1 cellular context compared by ENCODE assay signal in genomic region chr9:136886610-136887597, GRCh38.
A peak's percentile ranks its signal among the peaks of the same experiment; 100 is the strongest.
TF ChIP-seq lines count a peak whose summit lies in the region.

No MANE protein-coding gene starts in this region.

TF ChIP-seq in HepG2, 621 proteins besides CTCF, POLR2A, EP300 and RAD21 (continued from another document and continues in another):
- TF ChIP-seq HNF4G (IDR thresholded peaks at IDR 0.05; ENCODE audit: borderline replicate concordance, low read depth, low read length), result no peak
- no peak for TF ChIP-seq HNF4G (CRISPR knock-in tag; IDR thresholded peaks at IDR 0.05; ENCODE audit: borderline replicate concordance, low read depth)
- no peak for TF ChIP-seq NPAS2 (CRISPR knock-in tag; IDR thresholded peaks at IDR 0.05; ENCODE audit: borderline replicate concordance)
- peak; percentile 92 for TF ChIP-seq ZBTB7A (CRISPR knock-in tag; IDR thresholded peaks at IDR 0.05)
- TF ChIP-seq ZFAT (CRISPR knock-in tag; conservative IDR thresholded peaks at IDR 0.05), result no peak
- 0 out of 2 replicates have a peak, but pooled peaks have one; percentile 67 for TF ChIP-seq ZNF224 (CRISPR knock-in tag; IDR thresholded peaks at IDR 0.05)
- no peak for TF ChIP-seq FOXJ3 (CRISPR knock-in tag; IDR thresholded peaks at IDR 0.05; ENCODE audit: borderline replicate concordance)
- TF ChIP-seq ZNF335 (CRISPR knock-in tag; IDR thresholded peaks at IDR 0.05), result no peak
- no peak for TF ChIP-seq CREB3 (CRISPR knock-in tag; IDR thresholded peaks at IDR 0.05)
- TF ChIP-seq PHF20 (CRISPR knock-in tag; IDR thresholded peaks at IDR 0.05), result peak; percentile 41; the same call in 1 of the 2 replicates
- TF ChIP-seq NR2C2 (CRISPR knock-in tag; IDR thresholded peaks at IDR 0.05; ENCODE audit: borderline replicate concordance), result no peak; the same call in 1 of the 2 replicates
- TF ChIP-seq GABPB1 (CRISPR knock-in tag; IDR thresholded peaks at IDR 0.05), result peak; percentile 58
- TF ChIP-seq TAF15 (IDR thresholded peaks at IDR 0.05; ENCODE audit: low read depth, low read length, poor library complexity, severe bottlenecking), result no peak
- TF ChIP-seq ZBTB44 (CRISPR knock-in tag; IDR thresholded peaks at IDR 0.05), result no peak
- no peak for TF ChIP-seq NR2F6 (IDR thresholded peaks at IDR 0.05)
- TF ChIP-seq NR2F6 (CRISPR knock-in tag; IDR thresholded peaks at IDR 0.05), result no peak
- no peak for TF ChIP-seq RFX3 (CRISPR knock-in tag; IDR thresholded peaks at IDR 0.05)
- no peak for TF ChIP-seq GATAD1 (CRISPR knock-in tag; IDR thresholded peaks at IDR 0.05)
- no peak; the same call in 1 of the 2 replicates for TF ChIP-seq PHF21A (CRISPR knock-in tag; IDR thresholded peaks at IDR 0.05)
- TF ChIP-seq ATF5 (CRISPR knock-in tag; IDR thresholded peaks at IDR 0.05; ENCODE audit: low read depth), result no peak
- TF ChIP-seq JUN (CRISPR knock-in tag; IDR thresholded peaks at IDR 0.05), result no peak
- no peak for TF ChIP-seq BHLHE40 (IDR thresholded peaks at IDR 0.05; ENCODE audit: low read length)
- no peak for TF ChIP-seq ZNF383 (CRISPR knock-in tag; IDR thresholded peaks at IDR 0.05; ENCODE audit: borderline replicate concordance)
- no peak for TF ChIP-seq IRF2 (CRISPR knock-in tag; IDR thresholded peaks at IDR 0.05)
- peak; percentile 45 for TF ChIP-seq AGO1 (IDR thresholded peaks at IDR 0.05; ENCODE audit: low read depth, low read length, poor library complexity, severe bottlenecking)
- TF ChIP-seq HIVEP1 (CRISPR knock-in tag; IDR thresholded peaks at IDR 0.05), result peak; percentile 75; the same call in 1 of the 2 replicates
- TF ChIP-seq ZNF513 (CRISPR knock-in tag; conservative IDR thresholded peaks at IDR 0.05), result no peak
- TF ChIP-seq ZBTB46 (CRISPR knock-in tag; IDR thresholded peaks at IDR 0.05; ENCODE audit: borderline replicate concordance), result 0 out of 2 replicates have a peak, but pooled peaks have one; percentile 24
- peak; percentile 51 for TF ChIP-seq SP5 (CRISPR knock-in tag; IDR thresholded peaks at IDR 0.05; ENCODE audit: borderline replicate concordance, low read depth)
- no peak for TF ChIP-seq PRDM4 (CRISPR knock-in tag; IDR thresholded peaks at IDR 0.05; ENCODE audit: borderline replicate concordance)
- TF ChIP-seq FOXO4 (CRISPR knock-in tag; conservative IDR thresholded peaks at IDR 0.05), result 0 out of 2 replicates have a peak, but pooled peaks have one; percentile 81
- no peak for TF ChIP-seq USF2 (IDR thresholded peaks at IDR 0.05; ENCODE audit: low read depth, low read length)
- no peak for TF ChIP-seq USF2 (CRISPR knock-in tag; IDR thresholded peaks at IDR 0.05; ENCODE audit: borderline replicate concordance)
- no peak for TF ChIP-seq ZNF570 (CRISPR knock-in tag; IDR thresholded peaks at IDR 0.05; ENCODE audit: borderline replicate concordance)
- peak; percentile 27; the same call in 1 of the 2 replicates for TF ChIP-seq ZBTB34 (CRISPR knock-in tag; IDR thresholded peaks at IDR 0.05)
- peak; percentile 48; the same call in 1 of the 2 replicates for TF ChIP-seq CSRNP1 (CRISPR knock-in tag; IDR thresholded peaks at IDR 0.05)
- no peak for TF ChIP-seq KLF9 (CRISPR knock-in tag; IDR thresholded peaks at IDR 0.05; ENCODE audit: low read depth)
- TF ChIP-seq ZZZ3 (CRISPR knock-in tag; IDR thresholded peaks at IDR 0.05; ENCODE audit: borderline replicate concordance), result no peak
- TF ChIP-seq SNAPC2 (CRISPR knock-in tag; IDR thresholded peaks at IDR 0.05), result no peak
- peak; percentile 24 for TF ChIP-seq U2AF1 (optimal IDR thresholded peaks at IDR 0.05; ENCODE audit: low read depth, low read length)
- peak in 1 of 2 experiments; percentile 81; a peak in 2 of 4 replicates for TF ChIP-seq HMGXB4 (CRISPR knock-in tag; IDR thresholded peaks at IDR 0.05; ENCODE audit: borderline replicate concordance in 1 of 2, low read depth in 1 of 2)
- TF ChIP-seq NR0B2 (CRISPR knock-in tag; IDR thresholded peaks at IDR 0.05), result 0 out of 2 replicates have a peak, but pooled peaks have one; percentile 52
- no peak for TF ChIP-seq MAZ (IDR thresholded peaks at IDR 0.05; ENCODE audit: borderline replicate concordance, low read depth, low read length)
- peak; percentile 71; the same call in 1 of the 2 replicates for TF ChIP-seq MAZ (CRISPR knock-in tag; IDR thresholded peaks at IDR 0.05; ENCODE audit: low read depth)
- no peak for TF ChIP-seq ZNF672 (CRISPR knock-in tag; IDR thresholded peaks at IDR 0.05)
- no peak for TF ChIP-seq ZNF776 (CRISPR knock-in tag; IDR thresholded peaks at IDR 0.05)
